ENCODE assay signal across 12 cellular contexts in genomic region chr1:111720977-111721670, GRCh38. TPM values are rescaled to one million over a fixed set of nuclear protein-coding genes. Genes with fewer than 3 reads are reported as not detected.
DNase-seq lines count a peak whose midpoint lies in the region; ATAC-seq and TF ChIP-seq lines count a peak whose summit lies in the region.
"Had no signal": no experiment of that assay in that cellular context is flagged by ENCODE, and none has a peak within 500 bp of the region (broad histone marks: within the 10 kb centered on the region; RNA-seq: fewer than 3 reads in every experiment).

No MANE protein-coding gene starts in this region.

- H3K4me1 Mint-ChIP-seq in CD14-positive monocyte: peaks cover 31% of the 10 kb centered on the region
- H3K4me1 Mint-ChIP-seq in effector memory CD8-positive, alpha-beta T cell (ENCODE audit: low read depth in 2 of 2): peaks cover 13 to 21% of the 10 kb centered on the region in 2 donors
- H3K4me1 Mint-ChIP-seq in activated T-helper 2 cell treated with anti-CD3 and anti-CD28 coated beads, Interferon-gamma antibody, Interleukin-2, Interleukin-4, amounts not matched to agents 10 μg/mL and 5 μg/mL and 100 μg/mL, durations not matched to agents 14 hours and 24 hours and 36 hours (ENCODE audit: low read depth): peaks cover 7% of the 10 kb centered on the region

- CTCF ChIA-PET in HCT116 (lab: Charles Lee): no interaction called here

- BruUV-seq in HCT116 (replicated peaks; lab: Mats Ljungman, UMichigan): no TSS peak

- H3K79me2 ChIP-seq in HCT116 (ENCODE audit: insufficient read depth, low read length): no peaks in the 10 kb centered on the region

- no peak for TF ChIP-seq POLR2A in HCT116 (IDR thresholded peaks at IDR 0.05; ENCODE audit: borderline replicate concordance, extremely low read depth, insufficient read depth, insufficient read length)

- no peaks in the 10 kb centered on the region for H3K9me3 ChIP-seq in HCT116 (ENCODE audit: control insufficient read depth in 1 of 2, insufficient read depth in 1 of 2, low read depth in 1 of 2, low read length in 2 of 2)

- DNase-seq in CD14-positive monocyte (ENCODE audit: low spot score) (no peak), HCT116 (ENCODE audit: low read depth, low spot score) (no peak), mesenteric fat pad (ENCODE audit: low spot score) (peak; percentile 55)
- no peak for DNase-seq in effector memory CD8-positive, alpha-beta T cell
- DNase-seq in activated T-helper 2 cell treated with anti-CD3 and anti-CD28 coated beads, Interferon-gamma antibody, Interleukin-2, Interleukin-4, amounts not matched to agents 10 μg/mL and 5 μg/mL and 100 μg/mL, durations not matched to agents 14 hours and 24 hours and 36 hours (ENCODE audit: low spot score): no peak
- DNase-seq: activated T-cell treated with anti-CD3 and anti-CD28 coated beads, Interleukin-2, amount 50 U/mL, for 1 hour; COR-L47; T1000 had no signal

- H3K9me3 Mint-ChIP-seq in CD14-positive monocyte: peaks cover 0 to 2% (median 0%) of the 10 kb centered on the region in 7 donors
- H3K9me3 Mint-ChIP-seq in effector memory CD8-positive, alpha-beta T cell: no peaks in the 10 kb centered on the region
- no peaks in the 10 kb centered on the region for H3K9me3 Mint-ChIP-seq in activated T-helper 2 cell treated with anti-CD3 and anti-CD28 coated beads, Interferon-gamma antibody, Interleukin-2, Interleukin-4, amounts not matched to agents 10 μg/mL and 5 μg/mL and 100 μg/mL, durations not matched to agents 14 hours and 24 hours and 36 hours

- no peaks in the 10 kb centered on the region for H3K27me3 ChIP-seq in HCT116 (ENCODE audit: insufficient read depth, low read length)

- ATAC-seq in HCT116 (no peak), GM18502 (IDR thresholded peaks at IDR 0.05; ENCODE audit: poor library complexity, unreplicated experiment) (no peak), GM18909 (IDR thresholded peaks at IDR 0.05; ENCODE audit: poor library complexity, unreplicated experiment) (no peak), GM21367 (IDR thresholded peaks at IDR 0.05; ENCODE audit: unreplicated experiment) (no peak)
- ATAC-seq in effector memory CD8-positive, alpha-beta T cell (replicated peaks): no peak

- H3K27me3 Mint-ChIP-seq in CD14-positive monocyte (ENCODE audit: low read depth in 3 of 3): peaks cover 0 to 6% (median 1%) of the 10 kb centered on the region in 3 donors
- no peaks in the 10 kb centered on the region for H3K27me3 Mint-ChIP-seq in effector memory CD8-positive, alpha-beta T cell
- no peaks in the 10 kb centered on the region for H3K27me3 Mint-ChIP-seq in activated T-helper 2 cell treated with anti-CD3 and anti-CD28 coated beads, Interferon-gamma antibody, Interleukin-2, Interleukin-4, amounts not matched to agents 10 μg/mL and 5 μg/mL and 100 μg/mL, durations not matched to agents 14 hours and 24 hours and 36 hours (ENCODE audit: low read depth)

- H2AFZ ChIP-seq in HCT116 (ENCODE audit: low read depth, low read length, poor library complexity, severe bottlenecking): no peak overlapping the region

- RAD21 ChIA-PET in HCT116 (lab: Charles Lee; ENCODE audit: low non-redundant PET in 1 of 2, low total read pairs in 2 of 2, uncharacterized antibody in 2 of 2, unreplicated experiment in 2 of 2): no interaction called here

- no peak for TF ChIP-seq RAD21 in HCT116 (IDR thresholded peaks at IDR 0.05; ENCODE audit: low read depth)

- H3K36me3 Mint-ChIP-seq in CD14-positive monocyte: peaks cover 10 to 16% of the 10 kb centered on the region in 2 donors
- peaks cover 4% of the 10 kb centered on the region for H3K36me3 Mint-ChIP-seq in effector memory CD8-positive, alpha-beta T cell (ENCODE audit: insufficient read depth)
- peaks cover 13% of the 10 kb centered on the region for H3K36me3 Mint-ChIP-seq in activated T-helper 2 cell treated with anti-CD3 and anti-CD28 coated beads, Interferon-gamma antibody, Interleukin-2, Interleukin-4, amounts not matched to agents 10 μg/mL and 5 μg/mL and 100 μg/mL, durations not matched to agents 14 hours and 24 hours and 36 hours (ENCODE audit: low read depth)

- no peak overlapping the region for H3K27ac ChIP-seq in HCT116 (ENCODE audit: low read depth, low read length)

- TF ChIP-seq CTCF in CD14-positive monocyte (IDR thresholded peaks at IDR 0.05) (no peak), HCT116 (IDR thresholded peaks at IDR 0.05 in 2 of 3, conservative IDR thresholded peaks at IDR 0.05 in 1 of 3; ENCODE audit: borderline replicate concordance in 1 of 3, insufficient read depth in 1 of 3, low read depth in 2 of 3, low read length in 2 of 3) (no peak)

- intact Hi-C loops in CD14-positive monocyte (cut with micrococcal nuclease): no loop called here
- intact Hi-C loops in HCT116 (cut with micrococcal nuclease): no loop called here
- intact Hi-C loops in activated T-helper 2 cell treated with anti-CD3 and anti-CD28 coated beads, Interferon-gamma antibody, Interleukin-2, Interleukin-4, amounts not matched to agents 10 μg/mL and 5 μg/mL and 100 μg/mL, durations not matched to agents 14 hours and 24 hours and 36 hours (cut with micrococcal nuclease): loop anchor here (1.0 kb wide), 1 partner anchor 9 kb away; no protein-coding TSS in a partner anchor

- no peak overlapping the region for H3K4me3 ChIP-seq in HCT116 (replicated peaks in 1 of 2; ENCODE audit: low read depth in 1 of 2, low read length in 2 of 2)
- H3K4me3 ChIP-seq: coronary artery had no signal

- H3K4me3 Mint-ChIP-seq in CD14-positive monocyte: peak overlapping the region in 1 of 2 donors; percentile 32
- no peak overlapping the region for H3K4me3 Mint-ChIP-seq in effector memory CD8-positive, alpha-beta T cell
- no peak overlapping the region for H3K4me3 Mint-ChIP-seq in activated T-helper 2 cell treated with anti-CD3 and anti-CD28 coated beads, Interferon-gamma antibody, Interleukin-2, Interleukin-4, amounts not matched to agents 10 μg/mL and 5 μg/mL and 100 μg/mL, durations not matched to agents 14 hours and 24 hours and 36 hours (ENCODE audit: low read depth)

- H3K4me1 ChIP-seq in HCT116 (ENCODE audit: control insufficient read depth in 1 of 2, insufficient read depth in 2 of 2, low read length in 2 of 2): no peaks in the 10 kb centered on the region

- H4K20me1 ChIP-seq in HCT116 (ENCODE audit: insufficient read depth): no peaks in the 10 kb centered on the region

- POLR2A ChIA-PET in HCT116 (lab: Charles Lee): no interaction called here

- no peaks in the 10 kb centered on the region for H3K36me3 ChIP-seq in HCT116 (ENCODE audit: control insufficient read depth in 1 of 2, insufficient read depth in 2 of 2, low read length in 2 of 2)

- no peak overlapping the region for H3K9ac ChIP-seq in HCT116 (ENCODE audit: low read length)

- no peak overlapping the region for H3K4me2 ChIP-seq in HCT116 (ENCODE audit: low read length)

- H3K27ac Mint-ChIP-seq in CD14-positive monocyte: peak overlapping the region; percentile 76 to 87 (median 86)
- H3K27ac Mint-ChIP-seq in effector memory CD8-positive, alpha-beta T cell: peak overlapping the region; percentile 62 to 83
- H3K27ac Mint-ChIP-seq in activated T-helper 2 cell treated with anti-CD3 and anti-CD28 coated beads, Interferon-gamma antibody, Interleukin-2, Interleukin-4, amounts not matched to agents 10 μg/mL and 5 μg/mL and 100 μg/mL, durations not matched to agents 14 hours and 24 hours and 36 hours: no peak overlapping the region

- H3K9me2 ChIP-seq in HCT116 (ENCODE audit: insufficient read depth): no peaks in the 10 kb centered on the region

TF ChIP-seq in HCT116, 20 proteins besides CTCF, POLR2A, EP300 and RAD21:
- TF ChIP-seq POLR2AphosphoS5 (IDR thresholded peaks at IDR 0.05; ENCODE audit: low read depth, low read length) (0 out of 2 replicates have a peak, but pooled peaks have one; percentile 7), CBX3 (IDR thresholded peaks at IDR 0.05; ENCODE audit: low read depth) (no peak)

RNA-seq across cellular contexts. Expression of gene INKA2, which starts 18.1 kb away (rescaled TPM):
- 1 to 10 TPM; 1.8 to 2.0 TPM for polyA plus RNA-seq in CD14-positive monocyte
- total RNA-seq in HCT116 (2021; ENCODE audit: unreplicated experiment): 4.0 TPM
- 0.72 and 1.7 TPM in 2 replicates for polyA plus RNA-seq in HCT116 (2012)
- total RNA-seq in mesenteric fat pad: 15.4 TPM
- total RNA-seq in activated T-helper 2 cell treated with anti-CD3 and anti-CD28 coated beads, Interferon-gamma antibody, Interleukin-2, Interleukin-4, amounts not matched to agents 10 μg/mL and 5 μg/mL and 100 μg/mL, durations not matched to agents 14 hours and 24 hours and 36 hours: 0.43 and 2.2 TPM in 2 replicates

RNA-seq across cellular contexts. Expression of gene DDX20, which starts 34.6 kb away (rescaled TPM):
- polyA plus RNA-seq in CD14-positive monocyte: 1 to 10 TPM; 3.1 to 4.0 TPM
- total RNA-seq in HCT116 (2021; ENCODE audit: unreplicated experiment) (14.9 TPM), mesenteric fat pad (9.7 TPM)
- 3.5 and 5.8 TPM in 2 replicates for polyA plus RNA-seq in HCT116 (2012)
- 18.6 and 20.0 TPM in 2 replicates for total RNA-seq in activated T-helper 2 cell treated with anti-CD3 and anti-CD28 coated beads, Interferon-gamma antibody, Interleukin-2, Interleukin-4, amounts not matched to agents 10 μg/mL and 5 μg/mL and 100 μg/mL, durations not matched to agents 14 hours and 24 hours and 36 hours
